In the genomic region with DNA sequence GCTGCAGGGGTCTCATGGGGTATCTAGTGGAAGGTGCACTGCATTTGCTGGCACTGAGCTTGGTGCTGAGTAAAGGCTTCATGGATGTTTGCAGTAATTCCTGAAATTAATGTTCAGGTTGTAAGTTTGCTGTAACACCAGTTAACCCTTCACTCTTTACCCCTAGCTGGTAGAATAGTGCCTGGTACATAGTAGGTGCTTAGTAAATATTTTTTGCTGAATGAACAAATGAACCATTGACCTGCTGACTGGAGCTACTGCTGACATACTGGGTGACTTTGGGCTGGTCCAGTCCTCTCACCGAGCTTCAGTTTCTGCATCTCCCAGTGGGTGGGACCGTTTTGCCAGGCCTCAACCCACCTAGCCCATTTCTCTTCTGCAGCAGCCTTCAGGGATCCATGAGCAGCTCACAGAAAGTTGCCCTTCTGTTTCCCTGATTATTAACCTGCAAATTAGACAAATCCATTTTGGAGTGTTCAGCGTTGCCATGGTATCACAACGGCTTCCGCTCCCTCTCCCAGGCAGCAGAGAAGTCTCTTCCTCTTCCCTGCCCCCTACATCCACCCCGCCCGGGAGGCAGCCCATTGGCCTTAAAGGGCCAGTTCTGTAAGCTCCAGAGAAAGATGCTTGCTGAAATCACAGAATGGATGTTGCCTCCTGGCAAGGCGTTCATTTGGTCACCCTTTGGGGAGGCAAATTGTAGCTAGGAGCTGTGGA, we compare ENCODE assay signal across 9 cellular contexts. TPM values are rescaled to one million over a fixed set of nuclear protein-coding genes. Genes with fewer than 3 reads are reported as not detected.
DNase-seq lines count a peak whose midpoint lies in the region; ATAC-seq and TF ChIP-seq lines count a peak whose summit lies in the region.
"Had no signal": no experiment of that assay in that cellular context is flagged by ENCODE, and none has a peak within 500 bp of the region (broad histone marks: within the 10 kb centered on the region; RNA-seq: fewer than 3 reads in every experiment).

No MANE protein-coding gene starts in this region.

- no peak for TF ChIP-seq CTCF in dorsolateral prefrontal cortex (IDR thresholded peaks at IDR 0.05 in 54 of 56, conservative IDR thresholded peaks at IDR 0.05 in 2 of 56; ENCODE audit: low read depth in 1 of 56, partially characterized antibody in 56 of 56)

- peak overlapping the region in 3 of 59 donors; percentile 11 to 31 (median 11) for H3K27ac ChIP-seq in dorsolateral prefrontal cortex

- intact Hi-C loops in dorsolateral prefrontal cortex (cut with DNase I) = no loop called here

- no peaks in the 10 kb centered on the region for H3K27me3 ChIP-seq in dorsolateral prefrontal cortex

- no peak overlapping the region for H3K4me3 ChIP-seq in dorsolateral prefrontal cortex

- ATAC-seq in HG02981 (IDR thresholded peaks at IDR 0.05; ENCODE audit: unreplicated experiment) (peak; percentile 63), left lobe of liver (peak; percentile 65)

- DNase-seq in CMK (ENCODE audit: low read depth) (peak; percentile 17), UCSD-AML1 (lab: John Stamatoyannopoulos, UW; ENCODE audit: unreplicated experiment) (peak; percentile 75), left lobe of liver (ENCODE audit: low spot score) (no peak), mucosa of gallbladder (ENCODE audit: low spot score) (no peak), RPMI8226 (no peak), dorsolateral prefrontal cortex (no peak), T-helper 2 cell (no peak)
- DNase-seq: DMS79 had no signal

RNA-seq across cellular contexts. Expression of gene BOD1, which starts 47.5 kb away (rescaled TPM):
- total RNA-seq in left lobe of liver = 12.1 TPM
- total RNA-seq in mucosa of gallbladder = 37.7 TPM
- total RNA-seq in dorsolateral prefrontal cortex = 10 to 100 TPM; 30.1 to 53.8 (median 41.6) TPM

Comparison
In these comparisons a context has a peak if more than half of its experiments do, and no peak if none do; other contexts are left out.
1. DNase-seq: peak in CMK (single experiment) and UCSD-AML1 (single experiment); none in left lobe of liver (single experiment), mucosa of gallbladder (single experiment), RPMI8226 (single experiment), dorsolateral prefrontal cortex (0 of 10) and T-helper 2 cell (0 of 5).